In genomic region chr7:44240983-44241510, GRCh38 we compare ENCODE assay signal across 8 cellular contexts. TPM values are rescaled to one million over a fixed set of nuclear protein-coding genes. Genes with fewer than 3 reads are reported as not detected.
DNase-seq lines count a peak whose midpoint lies in the region; ATAC-seq and TF ChIP-seq lines count a peak whose summit lies in the region.

No MANE protein-coding gene starts in this region.

- CTCF ChIA-PET in T-cell (lab: Charles Lee), result interaction anchor here (0.6 to 2.7 kb wide), 11 partner anchors 11 to 731 kb away, joined by 3 to 12 read pairs (median 6); no protein-coding TSS in a partner anchor

- peak; percentile 51 to 84 (median 72) for TF ChIP-seq CTCF in adrenal gland (IDR thresholded peaks at IDR 0.05)
- peak; percentile 49 to 79 (median 72) for TF ChIP-seq CTCF in heart right ventricle (IDR thresholded peaks at IDR 0.05)

- H3K36me3 ChIP-seq in adrenal gland (replicated peaks in 1 of 2) (no peaks in the 10 kb centered on the region), heart right ventricle (peaks cover 0 to 8% (median 0%) of the 10 kb centered on the region in 9 donors), rectal smooth muscle tissue (ENCODE audit: control insufficient read depth, insufficient read depth, low read length) (no peaks in the 10 kb centered on the region)

- H3K4me1 ChIP-seq in adrenal gland (replicated peaks in 1 of 2) (no peaks in the 10 kb centered on the region), heart right ventricle (peaks cover 0 to 16% (median 5%) of the 10 kb centered on the region in 9 donors), rectal smooth muscle tissue (ENCODE audit: control insufficient read depth, insufficient read depth, low read length) (no peaks in the 10 kb centered on the region)

- H3K27ac ChIP-seq in adrenal gland (no peak overlapping the region), heart right ventricle (no peak overlapping the region), rectal smooth muscle tissue (ENCODE audit: low read depth, low read length) (no peak overlapping the region)

- peak; percentile 76 for DNase-seq in DMS53 treated with DMSO at 0.1 percent for 48 hours (lab: John Stamatoyannopoulos, UW; ENCODE audit: unreplicated experiment)
- peak; percentile 50 for DNase-seq in GOT3 (lab: John Stamatoyannopoulos, UW)
- peak; percentile 30 to 85 (median 48) for DNase-seq in NCI-H1417 (lab: John Stamatoyannopoulos, UW)
- DNase-seq in T-cell, result peak in 33 of 34 experiments; percentile 11 to 67 (median 45)
- DNase-seq in adrenal gland, result peak; percentile 75 to 91 (median 85)
- DNase-seq in heart right ventricle, result peak; percentile 65 to 70

- H3K9me3 Mint-ChIP-seq in T-cell, result no peaks in the 10 kb centered on the region

- H3K36me3 Mint-ChIP-seq in T-cell, result no peaks in the 10 kb centered on the region

- no peaks in the 10 kb centered on the region for H3K27me3 ChIP-seq in adrenal gland
- no peaks in the 10 kb centered on the region for H3K27me3 ChIP-seq in heart right ventricle
- H3K27me3 ChIP-seq in rectal smooth muscle tissue (ENCODE audit: control insufficient read depth, insufficient read depth, low read length), result no peaks in the 10 kb centered on the region

- H3K9me3 ChIP-seq in adrenal gland (replicated peaks in 1 of 3) (no peaks in the 10 kb centered on the region), heart right ventricle (no peaks in the 10 kb centered on the region)

- ATAC-seq in T-cell (replicated peaks in 1 of 4) (peak; percentile 73 to 94 (median 84)), heart right ventricle (peak; percentile 72 to 88 (median 83)), HG03159 (IDR thresholded peaks at IDR 0.05; ENCODE audit: unreplicated experiment) (no peak)

- no peaks in the 10 kb centered on the region for H3K27me3 Mint-ChIP-seq in T-cell

- peak overlapping the region in 1 of 4 donors; percentile 28 for H3K4me3 ChIP-seq in adrenal gland
- H3K4me3 ChIP-seq in heart right ventricle, result no peak overlapping the region
- H3K4me3 ChIP-seq in rectal smooth muscle tissue (ENCODE audit: low read length), result peak overlapping the region; percentile 49

- no peak for TF ChIP-seq POLR2A in adrenal gland (IDR thresholded peaks at IDR 0.05)

- intact Hi-C loops in adrenal gland (cut with DNase I) (loop anchor here (5.0 kb wide), 2 partner anchors 236 to 326 kb away; no protein-coding TSS in a partner anchor), heart right ventricle (cut with DNase I) (loop anchor here (1.0 to 10.0 kb wide), 10 partner anchors 64 to 326 kb away; no protein-coding TSS in a partner anchor)

- H3K9ac ChIP-seq in rectal smooth muscle tissue (ENCODE audit: low read length), result no peak overlapping the region

- POLR2A ChIA-PET in T-cell (lab: Charles Lee), result interaction anchor here in 1 of 2 donors (0.7 kb wide), 2 partner anchors 8 to 80 kb away, joined by 3 read pairs; no protein-coding TSS in a partner anchor

- peak overlapping the region in 2 of 3 donors; percentile 39 to 45 for H3K4me3 Mint-ChIP-seq in T-cell

- no peak overlapping the region for H3K27ac Mint-ChIP-seq in T-cell

- H3K4me1 Mint-ChIP-seq in T-cell, result peaks cover 0 to 6% (median 2%) of the 10 kb centered on the region in 3 donors

- 4 to 22% (median 12%) methylated on average over 2 to 10 of the region's 10 CpGs for WGBS in adrenal gland, 4 donors
- 30 to 38% methylated on average over 10 of the region's 10 CpGs for WGBS in heart right ventricle, 2 donors

RNA-seq across cellular contexts. Expression of gene YKT6, which starts 40.3 kb away (rescaled TPM):
- 10 to 100 TPM; 55.1 to 74.3 (median 60.2) TPM for total RNA-seq in T-cell
- total RNA-seq in adrenal gland, result 10 to 100 TPM; 47.6 to 94.7 (median 55.8) TPM
- polyA plus RNA-seq in adrenal gland, result 10 to 100 TPM; 32.8 to 93.6 (median 35.7) TPM
- total RNA-seq in heart right ventricle, result 10 to 100 TPM; 42.2 to 58.2 (median 47.7) TPM
- 10 to 100 TPM; 27.7 to 79.6 TPM for polyA plus RNA-seq in heart right ventricle

RNA-seq across cellular contexts. Expression of gene GCK, which starts 51.8 kb away (rescaled TPM):
- total RNA-seq in T-cell (under 1 TPM in 4 of 5 donors, not detected in 1; 0.28 to 0.82 (median 0.43) TPM), adrenal gland (1 to 10 TPM in 1 of 8 donors, under 1 TPM in 4, not detected in 3; 0.14 to 1.9 (median 0.18) TPM), heart right ventricle (1 to 10 TPM in 6 of 10 donors, under 1 TPM in 4; 0.50 to 3.3 (median 1.2) TPM)
- polyA plus RNA-seq in adrenal gland (1 to 10 TPM in 2 of 3 donors, under 1 TPM in 1; 0.09 to 2.1 (median 1.2) TPM), heart right ventricle (1 to 10 TPM; 4.7 to 6.0 TPM)
